Comparison of ENCODE assay signal across 27 cellular contexts in genomic region chr10:52706347-52707070, GRCh38.
DNase-seq lines count a peak whose midpoint lies in the region; ATAC-seq and TF ChIP-seq lines count a peak whose summit lies in the region.
"Had no signal": no experiment of that assay in that cellular context is flagged by ENCODE, and none has a peak within 500 bp of the region (broad histone marks: within the 10 kb centered on the region; RNA-seq: fewer than 3 reads in every experiment).

No MANE protein-coding gene starts in this region.

- H3K4me3 ChIP-seq in astrocyte of the cerebellum (ENCODE audit: low read depth, low read length), result no peak overlapping the region
- H3K4me3 ChIP-seq: gastroesophageal sphincter, hepatocyte, SK-N-MC, suprapubic skin, upper lobe of right lung had no signal

- intact Hi-C loops in left ventricle myocardium superior (cut with micrococcal nuclease), result no loop called here

- TF ChIP-seq CTCF in astrocyte of the cerebellum (IDR thresholded peaks at IDR 0.05; ENCODE audit: low read depth, low read length, missing control alignments), result no peak

- ATAC-seq in left ventricle myocardium superior (no peak), HG03457 (IDR thresholded peaks at IDR 0.05; ENCODE audit: unreplicated experiment) (no peak)
- ATAC-seq: activated CD4-positive, CD25-positive, alpha-beta regulatory T cell treated with anti-CD3 and anti-CD28 coated beads, Interleukin-2, amount 50 U/mL, for 24 hours; activated T-cell treated with anti-CD3 and anti-CD28 coated beads, Interleukin-2, amount 50 U/mL, for 72 hours; gastroesophageal sphincter; left cardiac atrium; stimulated activated naive B cell treated with anti-CD40 and anti-IgM and Interleukin-4, amounts not matched to agents 10 μg/mL and 1 μg/mL and 100 μg/mL, for 72 hours; T-helper 17 cell; upper lobe of right lung had no signal

- DNase-seq in NCI-H748 (lab: John Stamatoyannopoulos, UW; ENCODE audit: unreplicated experiment) (peak; percentile 0), NCI-H748 treated with DMSO at 0.1 percent for 48 hours (lab: John Stamatoyannopoulos, UW) (no peak), LHCN-M2 (ENCODE audit: low read depth) (peak; percentile 77), astrocyte of the cerebellum (ENCODE audit: low read depth) (peak; percentile 5), stromal cell of bone marrow (ENCODE audit: low read depth) (peak; percentile 15), HPDE6-E6E7 (ENCODE audit: extremely low spot score) (no peak), left ventricle myocardium superior (no peak)
- DNase-seq: 8988T; activated CD4-positive, alpha-beta T cell treated with anti-CD3 and anti-CD28 coated beads, Interleukin-2, amount 50 U/mL, for 48 hours; activated T-cell treated with anti-CD3 and anti-CD28 coated beads, Interleukin-2, amount 50 U/mL, for 72 hours; brain microvascular endothelial cell; CD4-positive, alpha-beta memory T cell; EL; left cardiac atrium; NCI-H1092; NCI-H187; NCI-H510A treated with DMSO at 0.1 percent for 48 hours; NK-92 treated with Interleukin-12 subunit alpha and Interleukin-12 subunit beta, amount 100 ng/mL, for 24 hours; stimulated activated naive B cell treated with anti-CD40 and anti-IgM and Interleukin-4, amounts not matched to agents 10 μg/mL and 1 μg/mL and 100 μg/mL, for 72 hours; T-helper 17 cell; upper lobe of right lung had no signal

- in situ Hi-C loops in astrocyte of the cerebellum (cut with HindIII; ENCODE audit: low sequenced_read_pairs), result no loop called here

Comparison
In these comparisons a context has a peak if more than half of its experiments do, and no peak if none do; other contexts are left out.
1. DNase-seq: peak in NCI-H748 (single experiment), LHCN-M2 (single experiment), astrocyte of the cerebellum (single experiment) and stromal cell of bone marrow (single experiment); none in NCI-H748 treated with DMSO at 0.1 percent for 48 hours (single experiment), HPDE6-E6E7 (single experiment) and left ventricle myocardium superior (single experiment).